ENCODE assay signal across 10 cellular contexts in the genomic region with DNA sequence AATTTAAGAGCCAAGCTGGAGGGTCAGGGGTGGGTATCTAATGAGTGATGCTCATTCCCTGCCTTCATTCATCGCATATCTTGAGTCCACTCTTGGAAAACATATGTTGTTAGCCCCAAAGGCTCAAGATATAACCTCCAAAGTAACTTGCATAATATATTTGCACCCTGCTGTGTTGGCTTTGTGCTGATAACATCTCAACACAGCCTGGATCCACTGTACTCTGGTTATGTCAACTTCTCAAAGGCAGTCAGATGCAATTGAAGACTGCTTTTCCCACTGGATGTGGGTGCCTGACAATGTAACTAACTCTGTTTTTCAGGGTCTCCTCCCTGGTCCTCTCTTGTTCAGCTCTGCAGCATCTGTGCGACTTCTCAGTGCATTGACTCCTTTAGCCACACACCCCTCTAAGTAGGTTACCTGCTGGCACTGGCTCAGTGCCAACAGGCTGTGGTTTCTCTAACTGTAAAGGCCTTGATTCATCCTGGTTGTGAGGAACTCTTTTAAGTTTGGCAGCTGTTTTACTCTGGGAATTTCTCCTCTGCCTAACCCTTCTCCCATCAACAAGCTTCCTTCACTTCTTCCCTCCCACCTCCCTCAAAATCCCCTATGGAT. TPM values are rescaled to one million over a fixed set of nuclear protein-coding genes. Genes with fewer than 3 reads are reported as not detected.
DNase-seq lines count a peak whose midpoint lies in the region; ATAC-seq and TF ChIP-seq lines count a peak whose summit lies in the region.
"Had no signal": no experiment of that assay in that cellular context is flagged by ENCODE, and none has a peak within 500 bp of the region (broad histone marks: within the 10 kb centered on the region; RNA-seq: fewer than 3 reads in every experiment).

No MANE protein-coding gene starts in this region.

- no peak overlapping the region for H3K4me3 Mint-ChIP-seq in activated T-cell treated with anti-CD3 and anti-CD28 coated beads, Interleukin-2, amount 50 U/mL, for 4 hours
- H3K4me3 Mint-ChIP-seq in naive thymus-derived CD4-positive, alpha-beta T cell, result peak overlapping the region in 1 of 10 donors; percentile 0

- no peaks in the 10 kb centered on the region for H3K9me3 ChIP-seq in naive thymus-derived CD4-positive, alpha-beta T cell (ENCODE audit: control insufficient read depth in 2 of 3, low read length in 3 of 3)
- H3K9me3 ChIP-seq in left lung, result no peaks in the 10 kb centered on the region

- POLR2A ChIA-PET in naive thymus-derived CD4-positive, alpha-beta T cell (lab: Charles Lee), result interaction anchor here (0.6 kb wide), 2 partner anchors 8 to 1130 kb away, joined by 3 read pairs; no protein-coding TSS in a partner anchor

- H3K9me3 Mint-ChIP-seq in activated T-cell treated with anti-CD3 and anti-CD28 coated beads, Interleukin-2, amount 50 U/mL, for 4 hours, result no peaks in the 10 kb centered on the region
- peaks cover 0 to 3% (median 0%) of the 10 kb centered on the region in 11 donors for H3K9me3 Mint-ChIP-seq in naive thymus-derived CD4-positive, alpha-beta T cell

- ATAC-seq in activated T-cell treated with anti-CD3 and anti-CD28 coated beads, Interleukin-2, amount 50 U/mL, for 4 hours, result no peak
- peak; percentile 32 for ATAC-seq in naive thymus-derived CD4-positive, alpha-beta T cell
- ATAC-seq in GM21737 (IDR thresholded peaks at IDR 0.05; ENCODE audit: unreplicated experiment), result no peak
- no peak for ATAC-seq in left lung

- H3K4me1 ChIP-seq in naive thymus-derived CD4-positive, alpha-beta T cell (ENCODE audit: control insufficient read depth in 2 of 2, insufficient read depth in 2 of 2, low read length in 2 of 2), result peaks cover 0 to 7% of the 10 kb centered on the region in 2 donors
- H3K4me1 ChIP-seq in left lung, result no peaks in the 10 kb centered on the region

- no peaks in the 10 kb centered on the region for H3K36me3 ChIP-seq in naive thymus-derived CD4-positive, alpha-beta T cell (ENCODE audit: control insufficient read depth in 2 of 3, insufficient read depth in 3 of 3, low read length in 3 of 3)
- no peaks in the 10 kb centered on the region for H3K36me3 ChIP-seq in left lung

- intact Hi-C loops in naive thymus-derived CD4-positive, alpha-beta T cell (cut with micrococcal nuclease), result no loop called here
- intact Hi-C loops in left lung (cut with DNase I), result no loop called here

- no peaks in the 10 kb centered on the region for H3K27me3 Mint-ChIP-seq in activated T-cell treated with anti-CD3 and anti-CD28 coated beads, Interleukin-2, amount 50 U/mL, for 4 hours (ENCODE audit: low read depth)
- peaks cover 0 to 2% (median 0%) of the 10 kb centered on the region in 5 donors for H3K27me3 Mint-ChIP-seq in naive thymus-derived CD4-positive, alpha-beta T cell

- peaks cover 14% of the 10 kb centered on the region for H3K4me1 Mint-ChIP-seq in activated T-cell treated with anti-CD3 and anti-CD28 coated beads, Interleukin-2, amount 50 U/mL, for 4 hours (ENCODE audit: low read depth)
- peaks cover 0 to 9% (median 7%) of the 10 kb centered on the region in 7 donors for H3K4me1 Mint-ChIP-seq in naive thymus-derived CD4-positive, alpha-beta T cell

- H3K27me3 ChIP-seq in naive thymus-derived CD4-positive, alpha-beta T cell (ENCODE audit: control insufficient read depth in 2 of 2, insufficient read depth in 2 of 2, low read length in 2 of 2), result no peaks in the 10 kb centered on the region
- no peaks in the 10 kb centered on the region for H3K27me3 ChIP-seq in left lung

- no peak for TF ChIP-seq CTCF in left lung (IDR thresholded peaks at IDR 0.05)

- CTCF ChIA-PET in naive thymus-derived CD4-positive, alpha-beta T cell (lab: Charles Lee), result interaction anchor here (0.8 kb wide), 1 partner anchor 104 kb away, joined by 4 read pairs; no protein-coding TSS in a partner anchor

- DNase-seq in DMS 273 treated with DMSO at 0.1 percent for 48 hours (lab: John Stamatoyannopoulos, UW), result peak; percentile 23
- DNase-seq in LHCN-M2 (ENCODE audit: low read depth), result peak; percentile 60
- peak; percentile 23 for DNase-seq in activated T-cell treated with anti-CD3 and anti-CD28 coated beads, Interleukin-2, amount 50 U/mL, for 4 hours
- DNase-seq in naive thymus-derived CD4-positive, alpha-beta T cell, result peak in 7 of 9 donors; percentile 4 to 46 (median 27)
- no peak for DNase-seq in HUDEP-2 (lab: John Stamatoyannopoulos, UW; ENCODE audit: unreplicated experiment in 76 of 76)
- DNase-seq in NCI-H2029 (lab: John Stamatoyannopoulos, UW), result no peak
- no peak for DNase-seq in left lung
- DNase-seq: GF-D8, occipital lobe had no signal

- no peak overlapping the region for H3K27ac Mint-ChIP-seq in naive thymus-derived CD4-positive, alpha-beta T cell

- H3K4me3 ChIP-seq in naive thymus-derived CD4-positive, alpha-beta T cell (ENCODE audit: low read length), result no peak overlapping the region
- no peak overlapping the region for H3K4me3 ChIP-seq in left lung

- no peak overlapping the region for H3K27ac ChIP-seq in naive thymus-derived CD4-positive, alpha-beta T cell (ENCODE audit: low read depth, low read length)
- no peak overlapping the region for H3K27ac ChIP-seq in left lung

- H3K36me3 Mint-ChIP-seq in activated T-cell treated with anti-CD3 and anti-CD28 coated beads, Interleukin-2, amount 50 U/mL, for 4 hours (ENCODE audit: insufficient read depth), result no peaks in the 10 kb centered on the region
- no peaks in the 10 kb centered on the region for H3K36me3 Mint-ChIP-seq in naive thymus-derived CD4-positive, alpha-beta T cell

RNA-seq across cellular contexts. Expression of a gene that starts 28.1 kb away (rescaled TPM):
- 11.5 and 12.8 TPM in 2 replicates for total RNA-seq in LHCN-M2 (2014; rRNA removed)
- polyA plus RNA-seq in LHCN-M2 (2012), result 9.8 TPM
- total RNA-seq in activated T-cell treated with anti-CD3 and anti-CD28 coated beads, Interleukin-2, amount 50 U/mL, for 4 hours, result under 1 TPM; 0.33 to 0.63 (median 0.42) TPM
- total RNA-seq in naive thymus-derived CD4-positive, alpha-beta T cell, result under 1 TPM in 3 of 5 experiments, not detected in 2; 0.27 to 0.38 (median 0.38) TPM
- under 1 TPM; 0.24 to 0.38 TPM for polyA plus RNA-seq in naive thymus-derived CD4-positive, alpha-beta T cell
- total RNA-seq in left lung, result 10 to 100 TPM; 16.4 to 22.9 TPM

Comparison
In these comparisons a context has a peak if more than half of its experiments do, and no peak if none do; other contexts are left out.
1. DNase-seq: peak in DMS 273 treated with DMSO at 0.1 percent for 48 hours (single experiment), LHCN-M2 (single experiment), activated T-cell treated with anti-CD3 and anti-CD28 coated beads, Interleukin-2, amount 50 U/mL, for 4 hours (single experiment) and naive thymus-derived CD4-positive, alpha-beta T cell (7 of 9); none in HUDEP-2 (0 of 76), NCI-H2029 (single experiment) and left lung (0 of 2).